In the genomic region with DNA sequence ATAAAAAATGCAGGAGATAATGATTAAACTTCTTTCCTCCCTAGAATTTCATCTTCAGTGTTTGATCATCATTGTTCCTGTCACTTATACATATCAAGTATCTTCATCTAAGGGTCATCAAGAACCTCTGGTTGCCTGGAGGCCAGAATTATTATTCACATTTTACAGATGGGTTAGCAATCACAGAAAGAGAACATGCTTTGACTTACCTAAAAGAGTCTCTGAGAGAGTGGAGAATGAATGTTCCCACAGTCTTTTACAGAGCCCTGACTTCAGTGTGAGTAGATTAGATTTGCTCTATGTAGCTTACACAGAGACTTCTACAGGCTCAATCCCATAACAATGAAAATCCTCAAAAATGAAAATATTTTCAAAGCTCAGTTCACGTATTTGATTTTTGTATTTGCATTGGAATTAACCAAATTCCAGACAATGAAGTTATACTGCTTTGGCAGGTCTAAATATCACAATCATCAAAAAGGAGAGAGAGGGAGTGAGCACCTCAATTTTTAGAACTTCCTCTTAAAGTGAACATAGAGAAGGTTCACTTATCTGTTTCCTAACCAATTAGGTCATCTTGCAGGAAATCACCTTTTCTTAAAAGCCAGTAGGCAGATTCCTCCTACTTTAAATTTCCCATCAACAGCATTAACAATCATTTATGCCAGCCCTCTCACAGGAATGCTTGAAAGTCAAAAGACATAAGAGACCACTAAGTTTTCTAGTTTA, we compare ENCODE assay signal across 10 cellular contexts.
A peak's percentile ranks its signal among the peaks of the same experiment; 100 is the strongest.
DNase-seq lines count a peak whose midpoint lies in the region; ATAC-seq and TF ChIP-seq lines count a peak whose summit lies in the region.
"Had no signal": no experiment of that assay in that cellular context is flagged by ENCODE, and none has a peak within 500 bp of the region (broad histone marks: within the 10 kb centered on the region; RNA-seq: fewer than 3 reads in every experiment).

No MANE protein-coding gene starts in this region.

- ATAC-seq in GM21825 (IDR thresholded peaks at IDR 0.05; ENCODE audit: unreplicated experiment), result no peak

- H3K27ac ChIP-seq in esophagus squamous epithelium (peak overlapping the region; percentile 15 to 75 (median 72)), subcutaneous abdominal adipose tissue (ENCODE audit: low read depth, low read length) (peak overlapping the region; percentile 31)
- H3K27ac ChIP-seq: 22Rv1 had no signal

- DNase-seq in NOMO-1 treated with DMSO at 0.1 percent for 48 hours (lab: John Stamatoyannopoulos, UW; ENCODE audit: unreplicated experiment), result peak; percentile 12
- no peak for DNase-seq in NOMO-1 treated with dmso at 0.1 percent for 144 hours (lab: John Stamatoyannopoulos, UW; ENCODE audit: unreplicated experiment)
- peak; percentile 2 for DNase-seq in NAMALWA (ENCODE audit: low spot score)
- no peak for DNase-seq in esophagus squamous epithelium (lab: John Stamatoyannopoulos, UW)
- DNase-seq in stimulated activated CD4-positive, alpha-beta T cell treated with anti-CD3 and anti-CD28 coated beads, Interleukin-4, amount 100 ng/mL, for 4 hours, result no peak
- DNase-seq in NCI-H774 (lab: John Stamatoyannopoulos, UW), result no peak
- DNase-seq: NK-92 treated with Interleukin-12 subunit alpha and Interleukin-12 subunit beta, amount 100 ng/mL, for 24 hours had no signal

- no peak overlapping the region for H3K9ac ChIP-seq in subcutaneous abdominal adipose tissue (ENCODE audit: low read length in 5 of 5)

- H3K4me3 ChIP-seq in esophagus squamous epithelium (no peak overlapping the region), subcutaneous abdominal adipose tissue (ENCODE audit: low read depth in 1 of 5, low read length in 5 of 5) (no peak overlapping the region)

- intact Hi-C loops in esophagus squamous epithelium (cut with DNase I), result no loop called here

- TF ChIP-seq POLR2A in esophagus squamous epithelium (IDR thresholded peaks at IDR 0.05), result no peak

- WGBS in esophagus squamous epithelium, 2 donors, result 37 to 67% methylated on average over 1 of the region's 1 CpG

- H3K4me1 ChIP-seq in esophagus squamous epithelium (peaks cover 19 to 64% (median 40%) of the 10 kb centered on the region in 3 donors), subcutaneous abdominal adipose tissue (ENCODE audit: control insufficient read depth in 5 of 5, insufficient read depth in 5 of 5, low read length in 5 of 5) (peaks cover 7 to 35% (median 22%) of the 10 kb centered on the region in 5 donors)

- TF ChIP-seq CTCF in esophagus squamous epithelium (IDR thresholded peaks at IDR 0.05), result no peak

- H3K36me3 ChIP-seq in esophagus squamous epithelium (no peaks in the 10 kb centered on the region), subcutaneous abdominal adipose tissue (ENCODE audit: control insufficient read depth in 5 of 5, insufficient read depth in 5 of 5, low read length in 5 of 5) (no peaks in the 10 kb centered on the region)

- H3K27me3 ChIP-seq in esophagus squamous epithelium (no peaks in the 10 kb centered on the region), subcutaneous abdominal adipose tissue (ENCODE audit: control insufficient read depth in 5 of 5, insufficient read depth in 4 of 5, low read length in 5 of 5) (no peaks in the 10 kb centered on the region)

- no peaks in the 10 kb centered on the region for H3K9me3 ChIP-seq in esophagus squamous epithelium
- H3K9me3 ChIP-seq in subcutaneous abdominal adipose tissue (ENCODE audit: control insufficient read depth in 5 of 5, low read length in 5 of 5), result no peaks in the 10 kb centered on the region

Comparison
In these comparisons a context has a peak if more than half of its experiments do, and no peak if none do; other contexts are left out.
1. DNase-seq: peak in NOMO-1 treated with DMSO at 0.1 percent for 48 hours (single experiment) and NAMALWA (single experiment); none in NOMO-1 treated with dmso at 0.1 percent for 144 hours (single experiment), esophagus squamous epithelium (single experiment), stimulated activated CD4-positive, alpha-beta T cell treated with anti-CD3 and anti-CD28 coated beads, Interleukin-4, amount 100 ng/mL, for 4 hours (0 of 2) and NCI-H774 (single experiment).